ENCODE assay signal across 1 cellular context in the genomic region with DNA sequence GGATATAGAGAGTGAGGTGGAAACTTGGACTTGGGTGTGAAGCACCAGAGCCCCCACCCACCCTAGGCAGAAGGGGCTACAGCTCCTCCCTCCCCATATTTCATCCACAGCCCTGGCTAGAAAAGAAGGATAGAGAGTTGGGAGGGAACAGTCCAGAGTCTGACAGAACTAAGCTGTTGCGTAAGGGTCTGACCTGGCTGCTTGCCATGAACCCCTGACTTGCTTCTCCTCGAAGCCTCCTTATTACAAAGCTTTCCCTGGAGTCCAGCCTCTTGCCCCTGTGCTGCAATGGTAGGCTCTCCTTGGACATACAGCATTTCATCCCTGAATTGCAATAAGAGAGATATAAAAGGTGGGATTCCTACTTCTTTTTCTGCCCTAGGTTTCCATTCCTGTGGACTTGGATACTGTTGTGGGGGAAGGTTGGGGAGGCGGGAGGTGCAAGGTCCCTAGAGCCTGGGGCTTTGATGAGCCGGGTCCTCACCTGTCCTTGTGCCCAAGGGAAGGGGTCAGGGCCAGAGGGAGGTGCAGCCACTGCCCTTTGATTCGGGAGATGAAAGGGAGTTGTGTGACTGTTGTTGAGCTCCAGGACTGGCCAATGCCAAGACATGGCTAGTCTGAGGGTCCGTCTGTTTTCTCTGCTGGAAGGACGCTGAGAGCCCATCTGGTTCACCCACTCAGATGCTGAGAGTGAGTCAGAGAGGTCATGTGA.
TF ChIP-seq lines count a peak whose summit lies in the region.

No MANE protein-coding gene starts in this region.

TF ChIP-seq in K562, 482 proteins besides CTCF, POLR2A, EP300 and RAD21 (continued from another document):
- no peak for TF ChIP-seq TSHZ1 (CRISPR knock-in tag; IDR thresholded peaks at IDR 0.05)
